In genomic region chr10:14532473-14533251, GRCh38 we compare ENCODE assay signal across 1 cellular context.
TF ChIP-seq lines count a peak whose summit lies in the region.

No MANE protein-coding gene starts in this region.

TF ChIP-seq in HepG2, 621 proteins besides CTCF, POLR2A, EP300 and RAD21 (continued from another document and continues in another):
- TF ChIP-seq SP1 (IDR thresholded peaks at IDR 0.05) (no peak), SP1 (CRISPR knock-in tag; IDR thresholded peaks at IDR 0.05) (no peak), ASH2L (IDR thresholded peaks at IDR 0.05; ENCODE audit: insufficient read length, low read depth, low read length) (peak; percentile 61), PHF20 (CRISPR knock-in tag; IDR thresholded peaks at IDR 0.05) (no peak), GLI4 (CRISPR knock-in tag; IDR thresholded peaks at IDR 0.05; ENCODE audit: borderline replicate concordance) (no peak), MXD1 (CRISPR knock-in tag; IDR thresholded peaks at IDR 0.05) (no peak), RBFOX2 (IDR thresholded peaks at IDR 0.05; ENCODE audit: low read depth, low read length) (no peak), TFDP1 (CRISPR knock-in tag; IDR thresholded peaks at IDR 0.05; ENCODE audit: borderline replicate concordance) (peak; percentile 67; the same call in 1 of the 2 replicates), MTA1 (CRISPR knock-in tag; IDR thresholded peaks at IDR 0.05; ENCODE audit: borderline replicate concordance) (peak; percentile 72; the same call in 1 of the 2 replicates), LBX2 (CRISPR knock-in tag; IDR thresholded peaks at IDR 0.05; ENCODE audit: borderline replicate concordance) (no peak), ZNF782 (CRISPR knock-in tag; IDR thresholded peaks at IDR 0.05; ENCODE audit: borderline replicate concordance) (no peak), EEA1 (CRISPR knock-in tag; IDR thresholded peaks at IDR 0.05; ENCODE audit: borderline replicate concordance) (no peak), MIER3 (CRISPR knock-in tag; IDR thresholded peaks at IDR 0.05; ENCODE audit: borderline replicate concordance) (peak; percentile 35; the same call in 1 of the 2 replicates), CEBPB (IDR thresholded peaks at IDR 0.05; ENCODE audit: borderline replicate concordance, low read depth, low read length) (no peak), PTBP1 (IDR thresholded peaks at IDR 0.05; ENCODE audit: low read depth, low read length, poor library complexity, severe bottlenecking) (no peak), ZNF362 (CRISPR knock-in tag; IDR thresholded peaks at IDR 0.05; ENCODE audit: borderline replicate concordance) (no peak), ZNF24 (IDR thresholded peaks at IDR 0.05) (no peak), ZNF670 (CRISPR knock-in tag; IDR thresholded peaks at IDR 0.05; ENCODE audit: borderline replicate concordance) (no peak), MBNL3 (CRISPR knock-in tag; conservative IDR thresholded peaks at IDR 0.05) (no peak), ARID4A (CRISPR knock-in tag; IDR thresholded peaks at IDR 0.05; ENCODE audit: borderline replicate concordance) (peak; percentile 42; the same call in 1 of the 2 replicates), NFYB (CRISPR knock-in tag; IDR thresholded peaks at IDR 0.05) (no peak), ZKSCAN5 (CRISPR knock-in tag; IDR thresholded peaks at IDR 0.05) (no peak), IKZF4 (CRISPR knock-in tag; IDR thresholded peaks at IDR 0.05; ENCODE audit: borderline replicate concordance, low read depth, not compliant biosample characterization) (no peak), THAP11 (CRISPR knock-in tag; IDR thresholded peaks at IDR 0.05) (no peak), FOXJ3 (CRISPR knock-in tag; IDR thresholded peaks at IDR 0.05; ENCODE audit: borderline replicate concordance) (no peak), TEAD2 (CRISPR knock-in tag; IDR thresholded peaks at IDR 0.05) (no peak), ZNF552 (CRISPR knock-in tag; IDR thresholded peaks at IDR 0.05; ENCODE audit: borderline replicate concordance) (no peak), NONO (IDR thresholded peaks at IDR 0.05) (no peak), NONO (CRISPR knock-in tag; conservative IDR thresholded peaks at IDR 0.05) (no peak; the same call in 1 of the 2 replicates), ATF3 (CRISPR knock-in tag; IDR thresholded peaks at IDR 0.05) (no peak), ZNF30 (CRISPR knock-in tag; IDR thresholded peaks at IDR 0.05) (no peak), RNF2 (conservative IDR thresholded peaks at IDR 0.05; ENCODE audit: low read depth) (no peak; the same call in 1 of the 2 replicates), SRY (CRISPR knock-in tag; IDR thresholded peaks at IDR 0.05) (no peak), PBX2 (CRISPR knock-in tag; IDR thresholded peaks at IDR 0.05) (no peak), STAG1 (CRISPR knock-in tag; IDR thresholded peaks at IDR 0.05) (0 out of 2 replicates have a peak, but pooled peaks have one; percentile 2), ZFP41 (CRISPR knock-in tag; IDR thresholded peaks at IDR 0.05; ENCODE audit: borderline replicate concordance) (no peak), POLR2AphosphoS5 (IDR thresholded peaks at IDR 0.05; ENCODE audit: low read depth, low read length) (no peak; the same call in 1 of the 2 replicates), ZNF205 (CRISPR knock-in tag; IDR thresholded peaks at IDR 0.05) (no peak), PRDM15 (CRISPR knock-in tag; IDR thresholded peaks at IDR 0.05) (no peak), ZNF234 (CRISPR knock-in tag; conservative IDR thresholded peaks at IDR 0.05) (no peak), ZBTB21 (CRISPR knock-in tag; IDR thresholded peaks at IDR 0.05) (peak; percentile 49; the same call in 1 of the 2 replicates), CEBPG (CRISPR knock-in tag; IDR thresholded peaks at IDR 0.05) (0 out of 2 replicates have a peak, but pooled peaks have one; percentile 30), RBM39 (IDR thresholded peaks at IDR 0.05; ENCODE audit: low read depth, low read length, poor library complexity, severe bottlenecking) (no peak), ZBTB10 (CRISPR knock-in tag; IDR thresholded peaks at IDR 0.05; ENCODE audit: borderline replicate concordance) (no peak), CAMTA2 (CRISPR knock-in tag; IDR thresholded peaks at IDR 0.05; ENCODE audit: borderline replicate concordance) (no peak), DR1 (CRISPR knock-in tag; IDR thresholded peaks at IDR 0.05) (no peak), SMYD3 (CRISPR knock-in tag; IDR thresholded peaks at IDR 0.05) (no peak)
